ENCODE assay signal across 1 cellular context in the genomic region with DNA sequence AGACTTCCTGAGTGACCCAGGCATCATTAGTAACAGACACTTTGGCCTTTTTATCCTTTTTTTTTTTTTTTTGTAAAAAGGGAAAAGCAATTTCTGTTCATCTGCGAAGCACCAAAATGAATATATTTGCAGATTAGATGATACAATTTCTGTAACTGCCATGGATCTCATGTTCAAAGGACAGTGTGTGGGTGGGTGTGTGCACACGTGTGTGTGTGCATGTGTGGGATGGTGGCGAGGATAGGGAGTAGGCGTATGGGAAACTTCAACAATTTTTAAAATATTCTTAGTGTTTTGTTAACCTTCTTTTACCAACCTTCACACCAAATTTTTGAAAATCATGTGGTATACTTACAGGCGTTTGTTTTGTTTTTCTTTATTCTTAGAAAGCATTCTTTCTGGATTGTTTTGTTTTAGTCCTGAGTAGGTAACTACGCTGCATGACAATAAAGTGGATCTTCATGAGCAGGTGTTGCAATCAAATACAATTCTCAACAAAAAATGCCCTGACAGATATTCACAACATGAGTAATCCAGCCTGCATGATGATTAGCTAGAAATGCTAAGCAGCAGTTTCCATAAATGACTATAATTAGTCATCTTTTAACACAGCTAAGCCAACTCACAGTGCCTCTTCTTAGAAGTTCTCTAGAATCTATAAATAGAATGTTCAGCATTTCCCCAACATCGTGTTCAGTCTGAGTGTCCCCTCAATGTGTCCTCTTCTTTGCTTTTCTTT.
TF ChIP-seq lines count a peak whose summit lies in the region.

No MANE protein-coding gene starts in this region.

TF ChIP-seq in GM12878, 131 proteins besides CTCF, POLR2A, EP300 and RAD21 (continued from another document):
- TF ChIP-seq IRF5 (IDR thresholded peaks at IDR 0.05; ENCODE audit: borderline replicate concordance) (no peak), BACH1 (IDR thresholded peaks at IDR 0.05; ENCODE audit: borderline replicate concordance) (no peak), IKZF2 (IDR thresholded peaks at IDR 0.05) (0 out of 4 replicates have a peak, but pooled peaks of 1 of the 2 experiments have one; percentile 23), NBN (IDR thresholded peaks at IDR 0.05) (no peak), NFXL1 (IDR thresholded peaks at IDR 0.05; ENCODE audit: borderline replicate concordance) (no peak), STAT1 (conservative IDR thresholded peaks at IDR 0.05) (no peak), CHD2 (IDR thresholded peaks at IDR 0.05; ENCODE audit: borderline replicate concordance, low read depth, low read length) (no peak), HCFC1 (IDR thresholded peaks at IDR 0.05; ENCODE audit: low read length) (no peak), STAT3 (IDR thresholded peaks at IDR 0.05; ENCODE audit: low read depth, low read length) (no peak)
- TF ChIP-seq, protein P1, sequence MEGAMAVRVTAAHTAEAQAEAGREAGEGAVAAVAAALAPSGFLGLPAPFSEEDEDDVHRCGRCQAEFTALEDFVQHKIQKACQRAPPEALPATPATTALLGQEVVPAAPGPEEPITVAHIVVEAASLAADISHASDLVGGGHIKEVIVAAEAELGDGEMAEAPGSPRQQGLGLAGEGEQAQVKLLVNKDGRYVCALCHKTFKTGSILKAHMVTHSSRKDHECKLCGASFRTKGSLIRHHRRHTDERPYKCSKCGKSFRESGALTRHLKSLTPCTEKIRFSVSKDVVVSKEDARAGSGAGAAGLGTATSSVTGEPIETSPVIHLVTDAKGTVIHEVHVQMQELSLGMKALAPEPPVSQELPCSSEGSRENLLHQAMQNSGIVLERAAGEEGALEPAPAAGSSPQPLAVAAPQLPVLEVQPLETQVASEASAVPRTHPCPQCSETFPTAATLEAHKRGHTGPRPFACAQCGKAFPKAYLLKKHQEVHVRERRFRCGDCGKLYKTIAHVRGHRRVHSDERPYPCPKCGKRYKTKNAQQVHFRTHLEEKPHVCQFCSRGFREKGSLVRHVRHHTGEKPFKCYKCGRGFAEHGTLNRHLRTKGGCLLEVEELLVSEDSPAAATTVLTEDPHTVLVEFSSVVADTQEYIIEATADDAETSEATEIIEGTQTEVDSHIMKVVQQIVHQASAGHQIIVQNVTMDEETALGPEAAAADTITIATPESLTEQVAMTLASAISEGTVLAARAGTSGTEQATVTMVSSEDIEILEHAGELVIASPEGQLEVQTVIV (IDR thresholded peaks at IDR 0.05; ENCODE audit: borderline replicate concordance, partially characterized antibody): no peak
- TF ChIP-seq, protein P2, sequence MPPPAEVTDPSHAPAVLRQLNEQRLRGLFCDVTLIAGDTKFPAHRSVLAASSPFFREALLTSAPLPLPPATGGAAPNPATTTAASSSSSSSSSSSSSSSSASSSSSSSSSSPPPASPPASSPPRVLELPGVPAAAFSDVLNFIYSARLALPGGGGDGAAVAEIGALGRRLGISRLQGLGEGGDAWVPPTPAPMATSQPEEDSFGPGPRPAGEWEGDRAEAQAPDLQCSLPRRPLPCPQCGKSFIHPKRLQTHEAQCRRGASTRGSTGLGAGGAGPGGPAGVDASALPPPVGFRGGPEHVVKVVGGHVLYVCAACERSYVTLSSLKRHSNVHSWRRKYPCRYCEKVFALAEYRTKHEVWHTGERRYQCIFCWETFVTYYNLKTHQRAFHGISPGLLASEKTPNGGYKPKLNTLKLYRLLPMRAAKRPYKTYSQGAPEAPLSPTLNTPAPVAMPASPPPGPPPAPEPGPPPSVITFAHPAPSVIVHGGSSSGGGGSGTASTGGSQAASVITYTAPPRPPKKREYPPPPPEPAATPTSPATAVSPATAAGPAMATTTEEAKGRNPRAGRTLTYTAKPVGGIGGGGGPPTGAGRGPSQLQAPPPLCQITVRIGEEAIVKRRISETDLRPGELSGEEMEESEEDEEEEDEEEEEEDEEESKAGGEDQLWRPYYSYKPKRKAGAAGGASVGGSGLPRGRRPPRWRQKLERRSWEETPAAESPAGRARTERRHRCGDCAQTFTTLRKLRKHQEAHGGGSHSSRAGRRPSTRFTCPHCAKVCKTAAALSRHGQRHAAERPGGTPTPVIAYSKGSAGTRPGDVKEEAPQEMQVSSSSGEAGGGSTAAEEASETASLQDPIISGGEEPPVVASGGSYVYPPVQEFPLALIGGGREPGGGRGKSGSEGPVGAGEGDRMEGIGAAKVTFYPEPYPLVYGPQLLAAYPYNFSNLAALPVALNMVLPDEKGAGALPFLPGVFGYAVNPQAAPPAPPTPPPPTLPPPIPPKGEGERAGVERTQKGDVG (CRISPR knock-in tag; IDR thresholded peaks at IDR 0.05): no peak
